ENCODE assay signal across 1 cellular context in the genomic region with DNA sequence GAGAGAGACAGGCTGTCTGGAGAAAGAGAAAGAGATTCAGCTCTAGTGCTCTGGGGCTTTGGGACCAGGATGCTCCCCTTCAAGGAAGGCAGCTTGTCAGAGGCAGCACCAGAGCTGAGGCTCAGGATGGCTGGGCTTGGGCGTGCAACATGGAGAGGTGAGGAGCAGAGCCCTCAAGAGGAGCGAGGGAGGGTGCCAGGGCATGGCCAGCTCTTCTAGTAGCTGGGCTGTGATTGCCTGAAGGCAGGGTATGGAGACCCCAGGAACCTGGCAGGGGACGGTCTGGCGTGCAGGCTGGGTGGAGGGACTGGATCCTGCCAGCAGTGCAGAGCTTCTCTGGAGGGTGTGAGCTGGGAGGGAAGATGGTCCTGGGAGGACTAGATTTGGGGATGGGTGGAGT.
TF ChIP-seq lines count a peak whose summit lies in the region.

No MANE protein-coding gene starts in this region.

TF ChIP-seq in H1, 55 proteins besides CTCF, POLR2A, EP300 and RAD21:
- TF ChIP-seq SP4 (IDR thresholded peaks at IDR 0.05; ENCODE audit: low read length) (no peak), EGR1 (IDR thresholded peaks at IDR 0.05; ENCODE audit: borderline replicate concordance, low read depth, low read length) (no peak), SAP30 (IDR thresholded peaks at IDR 0.05; ENCODE audit: insufficient read depth, insufficient replicate concordance, low read length) (no peak), CTBP2 (IDR thresholded peaks at IDR 0.05; ENCODE audit: borderline replicate concordance, insufficient read depth, insufficient read length, low read length) (no peak), KDM1A (IDR thresholded peaks at IDR 0.05; ENCODE audit: borderline replicate concordance, low read length) (no peak), TAF7 (optimal IDR thresholded peaks at IDR 0.05; ENCODE audit: borderline replicate concordance, low read depth, low read length) (no peak), NANOG (IDR thresholded peaks at IDR 0.05; ENCODE audit: insufficient read depth, low read depth, low read length, poor library complexity, severe bottlenecking) (no peak)
